9 cellular contexts compared by ENCODE assay signal in the genomic region with DNA sequence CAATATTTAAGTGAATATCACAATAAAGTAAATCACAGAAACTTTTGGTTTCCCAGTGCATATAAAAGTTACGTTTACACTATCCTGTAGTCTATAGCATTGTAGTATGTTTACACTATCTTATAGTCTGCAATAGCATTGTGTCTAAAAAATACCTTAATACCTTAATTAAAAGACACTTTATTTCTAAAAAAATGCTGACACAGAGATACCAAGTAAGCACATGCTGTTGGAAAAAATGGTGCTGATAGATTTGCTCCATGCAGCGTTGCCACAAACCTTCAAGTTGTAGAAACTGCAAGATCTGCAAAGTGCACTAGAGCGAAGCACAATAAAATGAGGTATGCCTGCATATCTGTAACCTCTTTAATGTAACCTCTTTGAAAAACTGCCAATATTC.
"Had no signal": no experiment of that assay in that cellular context is flagged by ENCODE, and none has a peak within 500 bp of the region (broad histone marks: within the 10 kb centered on the region; RNA-seq: fewer than 3 reads in every experiment).

No MANE protein-coding gene starts in this region.

- ATAC-seq: GM23338 had no signal

- H2AFZ ChIP-seq: GM23338 had no signal

- H3K4me3 ChIP-seq: GM23338 had no signal

- H3K4me2 ChIP-seq: GM23338, KMS-11 had no signal

- H3K27ac ChIP-seq: KMS-11 had no signal

- FAIRE-seq: H1, H54, HTR-8/SVneo had no signal

- DNase-seq: H9, HCEC 1CT, Karpas-422, KBM-7 had no signal

- H3K9ac ChIP-seq: KMS-11 had no signal
